ENCODE assay signal across 15 cellular contexts in genomic region chr1:239008568-239008967, GRCh38.
"Had no signal": no experiment of that assay in that cellular context is flagged by ENCODE, and none has a peak within 500 bp of the region (broad histone marks: within the 10 kb centered on the region; RNA-seq: fewer than 3 reads in every experiment).

No MANE protein-coding gene starts in this region.

- H3K4me3 ChIP-seq: lung, psoas muscle, tibial nerve, uterus had no signal

- H3K4me3 Mint-ChIP-seq: activated B cell treated with CpG ODN at 0.5 μM for 24 hours; activated CD4-positive, alpha-beta memory T cell treated with anti-CD3 and anti-CD28 coated beads for 36 hours; activated CD8-positive, alpha-beta memory T cell treated with anti-CD3 and anti-CD28 coated beads, Interleukin-2, amount 10 ng/mL, durations not matched to agents 7 days and 5 days; activated naive CD8-positive, alpha-beta T cell; dendritic cell treated with granulocyte-macrophage colony-stimulating factor and Interleukin-4, amounts not matched to agents 40 ng/mL and 50 ng/mL, for 4 days had no signal

- DNase-seq: activated B cell treated with CpG ODN at 0.5 μM for 24 hours; activated CD4-positive, alpha-beta memory T cell treated with anti-CD3 and anti-CD28 coated beads for 36 hours; activated CD4-positive, alpha-beta T cell treated with anti-CD3 and anti-CD28 coated beads for 4 hours; activated CD8-positive, alpha-beta memory T cell treated with anti-CD3 and anti-CD28 coated beads, Interleukin-2, amount 10 ng/mL, durations not matched to agents 7 days and 5 days; effector CD8-positive, alpha-beta T cell; hypothalamus; psoas muscle; right cardiac atrium; stimulated activated naive CD8-positive, alpha-beta T cell treated with anti-CD3 and anti-CD28 coated beads, Interleukin-15, Interleukin-2, amounts not matched to agents 100 U/mL and 50 U/mL, for 24 hours; substantia nigra; uterus had no signal

- H3K27me3 ChIP-seq: tibial nerve, uterus had no signal

- H3K4me1 Mint-ChIP-seq: activated B cell treated with CpG ODN at 0.5 μM for 24 hours; activated CD8-positive, alpha-beta memory T cell treated with anti-CD3 and anti-CD28 coated beads, Interleukin-2, amount 10 ng/mL, durations not matched to agents 7 days and 5 days had no signal

- ATAC-seq: activated CD8-positive, alpha-beta memory T cell treated with anti-CD3 and anti-CD28 coated beads, Interleukin-2, amount 10 ng/mL, durations not matched to agents 7 days and 5 days; psoas muscle; right cardiac atrium; stimulated activated naive CD8-positive, alpha-beta T cell treated with anti-CD3 and anti-CD28 coated beads, Interleukin-15, Interleukin-2, amounts not matched to agents 100 U/mL and 50 U/mL, for 24 hours had no signal

- H3K4me1 ChIP-seq: psoas muscle, tibial nerve, uterus had no signal

- H3K9me3 ChIP-seq: psoas muscle, tibial nerve, uterus had no signal

- H3K27ac ChIP-seq: psoas muscle, tibial nerve, uterus had no signal

- H3K36me3 ChIP-seq: tibial nerve, uterus had no signal

- H3K27me3 Mint-ChIP-seq: activated B cell treated with CpG ODN at 0.5 μM for 24 hours; activated CD4-positive, alpha-beta memory T cell treated with anti-CD3 and anti-CD28 coated beads for 36 hours; activated CD8-positive, alpha-beta memory T cell treated with anti-CD3 and anti-CD28 coated beads, Interleukin-2, amount 10 ng/mL, durations not matched to agents 7 days and 5 days; activated naive CD8-positive, alpha-beta T cell; dendritic cell treated with granulocyte-macrophage colony-stimulating factor and Interleukin-4, amounts not matched to agents 40 ng/mL and 50 ng/mL, for 4 days had no signal

- H3K27ac Mint-ChIP-seq: activated B cell treated with CpG ODN at 0.5 μM for 24 hours; activated CD4-positive, alpha-beta memory T cell treated with anti-CD3 and anti-CD28 coated beads for 36 hours; activated CD8-positive, alpha-beta memory T cell treated with anti-CD3 and anti-CD28 coated beads, Interleukin-2, amount 10 ng/mL, durations not matched to agents 7 days and 5 days; activated naive CD8-positive, alpha-beta T cell; dendritic cell treated with granulocyte-macrophage colony-stimulating factor and Interleukin-4, amounts not matched to agents 40 ng/mL and 50 ng/mL, for 4 days had no signal

- H3K36me3 Mint-ChIP-seq: activated CD4-positive, alpha-beta memory T cell treated with anti-CD3 and anti-CD28 coated beads for 36 hours; activated CD8-positive, alpha-beta memory T cell treated with anti-CD3 and anti-CD28 coated beads, Interleukin-2, amount 10 ng/mL, durations not matched to agents 7 days and 5 days; activated naive CD8-positive, alpha-beta T cell had no signal
